10 cellular contexts compared by ENCODE assay signal in the genomic region with DNA sequence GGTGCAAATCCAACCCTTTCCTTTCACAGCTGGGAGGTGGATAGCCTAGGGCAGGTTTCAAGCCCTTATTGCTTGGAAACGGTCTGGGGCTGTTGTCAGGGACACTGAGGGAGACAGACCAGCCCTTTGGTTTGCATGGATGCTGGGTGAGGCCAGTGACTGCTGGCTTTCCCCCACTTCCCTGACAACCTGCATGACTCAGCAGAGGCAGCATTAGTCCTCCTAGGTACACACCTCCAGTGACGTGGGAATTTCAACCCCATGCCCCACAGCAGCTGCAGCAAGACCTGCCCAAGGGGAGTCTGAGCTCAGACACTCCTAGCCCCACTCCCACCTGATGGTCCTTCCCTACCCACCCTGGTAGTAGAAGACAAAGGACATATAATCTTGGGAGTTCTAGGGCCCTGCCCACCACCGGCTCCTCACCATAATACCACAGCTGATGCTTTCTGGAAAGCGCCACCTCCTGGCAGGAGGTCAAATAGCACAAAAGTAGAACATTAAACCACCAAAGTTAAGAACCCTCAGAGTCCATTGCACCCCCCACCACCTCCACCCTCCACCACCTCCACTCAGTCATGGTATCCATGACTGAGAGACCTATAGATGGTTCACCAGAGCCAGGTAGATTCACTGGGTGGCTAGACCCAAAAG.
DNase-seq lines count a peak whose midpoint lies in the region; TF ChIP-seq lines count a peak whose summit lies in the region.
"Had no signal": no experiment of that assay in that cellular context is flagged by ENCODE, and none has a peak within 500 bp of the region (broad histone marks: within the 10 kb centered on the region; RNA-seq: fewer than 3 reads in every experiment).

No MANE protein-coding gene starts in this region.

- 54 to 81% methylated on average over 4 of the region's 4 CpGs for WGBS in sigmoid colon, 2 donors
- 72 to 80% (median 78%) methylated on average over 4 of the region's 4 CpGs for whole genome bisulfite sequencing in spleen, 5 donors

- DNase-seq in NCI-H69 (lab: John Stamatoyannopoulos, UW) = peak; percentile 14
- peak; percentile 7 for DNase-seq in iPS-NIHi11 (ENCODE audit: low spot score)
- no peak for DNase-seq in sigmoid colon
- DNase-seq in dorsolateral prefrontal cortex = no peak
- DNase-seq in spleen = no peak
- DNase-seq: activated naive CD4-positive, alpha-beta T cell treated with anti-CD3 and anti-CD28 coated beads, Interleukin-2, amount 50 U/mL, for 16 hours; CD4-positive, alpha-beta memory T cell; NCI-H2171 had no signal

- H4K20me1 ChIP-seq in DOHH2 (ENCODE audit: control insufficient read depth, insufficient read depth, low read depth, low read length) = no peaks in the 10 kb centered on the region

- H3K27ac ChIP-seq in DOHH2 (ENCODE audit: low read depth, low read length) = no peak overlapping the region
- no peak overlapping the region for H3K27ac ChIP-seq in sigmoid colon
- H3K27ac ChIP-seq in dorsolateral prefrontal cortex = no peak overlapping the region
- H3K27ac ChIP-seq in spleen = no peak overlapping the region

- intact Hi-C loops in sigmoid colon (cut with DNase I) (no loop called here), dorsolateral prefrontal cortex (cut with DNase I) (no loop called here), spleen (cut with DNase I; ENCODE audit: low total_unique reads) (no loop called here)

- no peaks in the 10 kb centered on the region for H3K79me2 ChIP-seq in DOHH2 (ENCODE audit: control insufficient read depth, low read length)

- H3K4me1 ChIP-seq in DOHH2 (ENCODE audit: control insufficient read depth, low read length) (no peaks in the 10 kb centered on the region), sigmoid colon (no peaks in the 10 kb centered on the region), spleen (no peaks in the 10 kb centered on the region)

- H3K27me3 ChIP-seq in DOHH2 (ENCODE audit: control insufficient read depth, low read length) (no peaks in the 10 kb centered on the region), sigmoid colon (no peaks in the 10 kb centered on the region), dorsolateral prefrontal cortex (no peaks in the 10 kb centered on the region), spleen (replicated peaks in 1 of 7) (no peaks in the 10 kb centered on the region)

- H3K4me2 ChIP-seq in DOHH2 (ENCODE audit: low read length) = no peak overlapping the region

- no peak for TF ChIP-seq EP300 in sigmoid colon (IDR thresholded peaks at IDR 0.05)

- no peaks in the 10 kb centered on the region for H3K9me2 ChIP-seq in DOHH2 (replicated peaks; ENCODE audit: control insufficient read depth, low read length)

- H3K4me3 ChIP-seq in DOHH2 (ENCODE audit: low read length) (no peak overlapping the region), sigmoid colon (no peak overlapping the region), dorsolateral prefrontal cortex (no peak overlapping the region), spleen (no peak overlapping the region)

- H3K9me3 ChIP-seq in DOHH2 (ENCODE audit: control insufficient read depth, insufficient read depth, low read length) (no peaks in the 10 kb centered on the region), sigmoid colon (peaks cover 0 to 3% (median 0%) of the 10 kb centered on the region in 4 donors), spleen (peaks cover 0 to 27% (median 21%) of the 10 kb centered on the region in 8 donors)

- TF ChIP-seq CTCF in DOHH2 (IDR thresholded peaks at IDR 0.05; ENCODE audit: low read depth, low read length, poor library complexity, severe bottlenecking) (peak; percentile 65), GM12874 (IDR thresholded peaks at IDR 0.05; ENCODE audit: insufficient read depth, low read depth, low read length) (peak; percentile 26; the same call in 1 of the 2 replicates), sigmoid colon (IDR thresholded peaks at IDR 0.05) (no peak), dorsolateral prefrontal cortex (IDR thresholded peaks at IDR 0.05 in 54 of 56, conservative IDR thresholded peaks at IDR 0.05 in 2 of 56; ENCODE audit: low read depth in 1 of 56, partially characterized antibody in 56 of 56) (no peak), spleen (IDR thresholded peaks at IDR 0.05 in 8 of 11, conservative IDR thresholded peaks at IDR 0.05 in 3 of 11) (no peak)

- no peak for TF ChIP-seq POLR2A in sigmoid colon (IDR thresholded peaks at IDR 0.05)
- no peak for TF ChIP-seq POLR2A in spleen (IDR thresholded peaks at IDR 0.05)

- no peaks in the 10 kb centered on the region for H3F3A ChIP-seq in DOHH2 (ENCODE audit: control insufficient read depth, insufficient read depth)

- H3K36me3 ChIP-seq in DOHH2 (ENCODE audit: control insufficient read depth, low read length) (no peaks in the 10 kb centered on the region), sigmoid colon (no peaks in the 10 kb centered on the region), spleen (no peaks in the 10 kb centered on the region)

Comparison
In these comparisons a context has a peak if more than half of its experiments do, and no peak if none do; other contexts are left out.
1. CTCF ChIP-seq: peak in DOHH2 (single experiment) and GM12874 (single experiment); none in sigmoid colon (0 of 4), dorsolateral prefrontal cortex (0 of 56) and spleen (0 of 11).
2. DNase-seq: peak in NCI-H69 (single experiment) and iPS-NIHi11 (single experiment); none in sigmoid colon (single experiment), dorsolateral prefrontal cortex (0 of 10) and spleen (single experiment).